Comparison of ENCODE assay signal across 9 cellular contexts in genomic region chr18:71022389-71022788, GRCh38.
"Had no signal": no experiment of that assay in that cellular context is flagged by ENCODE, and none has a peak within 500 bp of the region (broad histone marks: within the 10 kb centered on the region; RNA-seq: fewer than 3 reads in every experiment).

No MANE protein-coding gene starts in this region.

- H3K4me3 ChIP-seq: K562 had no signal

- H3K36me3 Mint-ChIP-seq: IgD-negative memory B cell had no signal

- H3K27ac ChIP-seq: HL-60, KMS-11 had no signal

- ATAC-seq: HepG2, K562 had no signal

- DNase-seq: IMR-90, KBM-7, KG1 had no signal

- H3K9ac ChIP-seq: KMS-11 had no signal

- H3K27ac Mint-ChIP-seq: IgD-negative memory B cell had no signal

- H3K4me3 Mint-ChIP-seq: IgD-negative memory B cell had no signal

- H3K27me3 Mint-ChIP-seq: IgD-negative memory B cell had no signal

- H3K4me2 ChIP-seq: KMS-11 had no signal

- FAIRE-seq: HepG2, HTR-8/SVneo, K562 had no signal

- H3K4me1 Mint-ChIP-seq: IgD-negative memory B cell had no signal
